In the genomic region with DNA sequence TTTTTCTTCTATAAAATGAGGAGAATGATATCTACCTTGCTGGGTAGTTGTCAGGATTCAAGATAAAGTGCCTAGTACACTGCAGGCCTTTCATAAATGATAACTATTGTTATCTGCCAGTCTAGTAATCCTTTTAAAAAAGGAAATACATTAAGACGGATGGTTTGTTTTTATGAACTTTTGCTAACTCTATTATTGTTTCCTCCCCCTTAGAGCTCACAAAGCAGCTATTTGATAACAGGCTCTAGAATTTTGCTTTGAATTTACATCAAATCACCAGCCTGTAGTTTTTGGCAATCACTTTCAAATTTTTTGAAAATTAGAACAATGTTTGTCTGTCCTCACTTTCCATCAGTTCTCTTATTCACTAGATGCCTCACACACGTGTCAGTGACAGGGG, we compare ENCODE assay signal across 17 cellular contexts.
"Had no signal": no experiment of that assay in that cellular context is flagged by ENCODE, and none has a peak within 500 bp of the region (broad histone marks: within the 10 kb centered on the region; RNA-seq: fewer than 3 reads in every experiment).

No MANE protein-coding gene starts in this region.

- H3K27me3 ChIP-seq: brain microvascular endothelial cell, foreskin keratinocyte, ovary had no signal

- H3K36me3 ChIP-seq: brain microvascular endothelial cell, ovary had no signal

- H3K4me3 Mint-ChIP-seq: activated CD4-positive, alpha-beta T cell treated with anti-CD3 and anti-CD28 coated beads for 36 hours had no signal

- H3K9me3 ChIP-seq: ovary had no signal

- DNase-seq: activated CD4-positive, alpha-beta T cell treated with anti-CD3 and anti-CD28 coated beads for 36 hours; activated CD8-positive, alpha-beta memory T cell treated with anti-CD3 and anti-CD28 coated beads for 24 hours; activated effector memory CD4-positive, alpha-beta T cell treated with Interleukin-2 at 50 U/mL for 16 hours; amygdala; brain microvascular endothelial cell; cerebellar nuclear complex; foreskin keratinocyte; head of caudate nucleus; left colon; ovary; retina; Right ventricle myocardium superior; stimulated activated CD4-positive, alpha-beta T cell treated with anti-CD3 and anti-CD28 coated beads, Interleukin-4, amount 100 ng/mL, for 4 hours; T-helper 9 cell; trophoblast cell had no signal

- H3K4me3 ChIP-seq: lung, ovary had no signal

- H3K27ac Mint-ChIP-seq: activated CD4-positive, alpha-beta T cell treated with anti-CD3 and anti-CD28 coated beads for 36 hours had no signal

- ATAC-seq: activated CD4-positive, alpha-beta T cell treated with anti-CD3 and anti-CD28 coated beads for 36 hours; activated naive CD4-positive, alpha-beta T cell treated with anti-CD3 and anti-CD28 coated beads, Interleukin-2, amount 50 U/mL, for 72 hours; foreskin keratinocyte; left colon had no signal

- H3K4me1 ChIP-seq: foreskin keratinocyte had no signal

- H3K27me3 Mint-ChIP-seq: activated CD4-positive, alpha-beta T cell treated with anti-CD3 and anti-CD28 coated beads for 36 hours had no signal

- H3K27ac ChIP-seq: brain microvascular endothelial cell, foreskin keratinocyte, ovary had no signal

- H3K9me3 Mint-ChIP-seq: activated naive CD4-positive, alpha-beta T cell treated with anti-CD3 and anti-CD28 coated beads, Interleukin-2, amount 50 U/mL, for 72 hours had no signal
